ENCODE assay signal across 24 cellular contexts in genomic region chr11:69499946-69500284, GRCh38. TPM values are rescaled to one million over a fixed set of nuclear protein-coding genes. Genes with fewer than 3 reads are reported as not detected.
DNase-seq lines count a peak whose midpoint lies in the region; ATAC-seq and TF ChIP-seq lines count a peak whose summit lies in the region.
"Had no signal": no experiment of that assay in that cellular context is flagged by ENCODE, and none has a peak within 500 bp of the region (broad histone marks: within the 10 kb centered on the region; RNA-seq: fewer than 3 reads in every experiment).

No MANE protein-coding gene starts in this region.

- intact Hi-C loops in head of caudate nucleus (cut with DNase I) = no loop called here

- H3K9ac ChIP-seq in BLaER1 (no peak overlapping the region), mesendoderm (ENCODE audit: low read length) (no peak overlapping the region)

- no peak overlapping the region for H2BK120ac ChIP-seq in mesendoderm (ENCODE audit: low read depth, low read length)

- H3K27ac ChIP-seq in BLaER1 = no peak overlapping the region
- no peak overlapping the region for H3K27ac ChIP-seq in mesendoderm (ENCODE audit: low read depth, low read length)

- H3K36me3 Mint-ChIP-seq in chondrocyte (ENCODE audit: low read depth) = no peaks in the 10 kb centered on the region
- H3K36me3 Mint-ChIP-seq: CD8-positive, alpha-beta memory T cell had no signal

- no peak for TF ChIP-seq POLR2A in NB4 (IDR thresholded peaks at IDR 0.05; ENCODE audit: extremely low read depth, insufficient read length)

- H3K4me3 Mint-ChIP-seq in chondrocyte (ENCODE audit: unreplicated experiment) = no peak overlapping the region
- H3K4me3 Mint-ChIP-seq: CD8-positive, alpha-beta memory T cell; HFFc6 had no signal

- no peak overlapping the region for H2BK15ac ChIP-seq in mesendoderm (replicated peaks; ENCODE audit: low read depth)

- peak overlapping the region; percentile 7 for H3K56ac ChIP-seq in mesendoderm (ENCODE audit: low read length)

- H3K9me3 Mint-ChIP-seq in chondrocyte (ENCODE audit: low read depth) = no peaks in the 10 kb centered on the region
- H3K9me3 Mint-ChIP-seq: CD8-positive, alpha-beta memory T cell; HFFc6 had no signal

- peaks cover 3% of the 10 kb centered on the region for H3K27me3 Mint-ChIP-seq in chondrocyte (ENCODE audit: low read depth)

- H2BK5ac ChIP-seq in mesendoderm (ENCODE audit: low read length) = no peak overlapping the region

- no peak overlapping the region for H4K5ac ChIP-seq in mesendoderm (ENCODE audit: low read length)

- H3K79me2 ChIP-seq in mesendoderm (ENCODE audit: control insufficient read depth, insufficient read depth, low read length) = no peaks in the 10 kb centered on the region

- no peak overlapping the region for H3K4ac ChIP-seq in mesendoderm (ENCODE audit: low read depth, low read length)

- ATAC-seq in GM18520 (IDR thresholded peaks at IDR 0.05; ENCODE audit: unreplicated experiment) (no peak), GM18907 (IDR thresholded peaks at IDR 0.05; ENCODE audit: unreplicated experiment) (no peak)
- ATAC-seq: A549 had no signal

- no peak overlapping the region for H4K8ac ChIP-seq in mesendoderm (ENCODE audit: low read depth, low read length)

- no peak overlapping the region for H3K23ac ChIP-seq in mesendoderm (ENCODE audit: low read length)

- peaks cover 18% of the 10 kb centered on the region for H3K4me1 Mint-ChIP-seq in chondrocyte (ENCODE audit: low read depth)

- H3K79me1 ChIP-seq in mesendoderm (ENCODE audit: low read length) = no peaks in the 10 kb centered on the region

- H3K4me1 ChIP-seq in BLaER1 (peaks cover 48% of the 10 kb centered on the region), mesendoderm (ENCODE audit: control insufficient read depth, low read depth, low read length) (no peaks in the 10 kb centered on the region)

- no peak overlapping the region for H3K18ac ChIP-seq in mesendoderm (ENCODE audit: low read length)

- H3K36me3 ChIP-seq in BLaER1 (no peaks in the 10 kb centered on the region), mesendoderm (ENCODE audit: control insufficient read depth, insufficient read depth, low read length) (no peaks in the 10 kb centered on the region)
- H3K36me3 ChIP-seq: MG63 had no signal

- H3K4me2 ChIP-seq in BLaER1 (peak overlapping the region; percentile 63), mesendoderm (ENCODE audit: low read length) (no peak overlapping the region)
- H3K4me2 ChIP-seq: A549 had no signal

- no peak overlapping the region for H3K4me3 ChIP-seq in BLaER1
- no peak overlapping the region for H3K4me3 ChIP-seq in NB4 (ENCODE audit: low read depth, low read length)
- H3K4me3 ChIP-seq in mesendoderm (ENCODE audit: low read length) = no peak overlapping the region
- H3K4me3 ChIP-seq: A549, MG63 had no signal

- H3K9me3 ChIP-seq in BLaER1 = no peaks in the 10 kb centered on the region
- H3K9me3 ChIP-seq: A549, MG63 had no signal

- H2AK5ac ChIP-seq in mesendoderm (ENCODE audit: low read length) = no peak overlapping the region

- TF ChIP-seq CTCF in NB4 (IDR thresholded peaks at IDR 0.05; ENCODE audit: low read depth, low read length) (no peak), chondrocyte (IDR thresholded peaks at IDR 0.05) (no peak)

- H4K20me1 ChIP-seq in BLaER1 = no peaks in the 10 kb centered on the region

- H3K27me3 ChIP-seq in BLaER1 (no peaks in the 10 kb centered on the region), mesendoderm (ENCODE audit: insufficient read depth, low read length, poor library complexity) (no peaks in the 10 kb centered on the region)
- H3K27me3 ChIP-seq: MG63 had no signal

- DNase-seq in NB4 (ENCODE audit: low read depth) (peak; percentile 50), chondrocyte (ENCODE audit: low spot score) (peak; percentile 53), mesendoderm (no peak), head of caudate nucleus (no peak), T1000 (lab: John Stamatoyannopoulos, UW) (no peak)
- DNase-seq: HFFc6; Kasumi-1; MG63; NCI-H1092; NCI-H1436 treated with DMSO at 0.1 percent for 48 hours; NCI-H2029 treated with DMSO at 0.1 percent for 48 hours; NCI-H446 treated with DMSO at 0.1 percent for 48 hours; NCI-H748 treated with DMSO at 0.1 percent for 48 hours; NK-92 treated with Interleukin-12 subunit alpha and Interleukin-12 subunit beta, amount 100 ng/mL, for 24 hours; OCI-M1; SIG-M5 had no signal

- no peak overlapping the region for H3K27ac Mint-ChIP-seq in chondrocyte (ENCODE audit: unreplicated experiment)
- H3K27ac Mint-ChIP-seq: HFFc6 had no signal

- WGBS in mesendoderm (ENCODE audit: extremely low coverage, insufficient coverage, low lambda C conversion rate) = no CpG with 5 or more reads among the region's 9 CpGs

RNA-seq across cellular contexts. Expression of gene LINC01488, which starts 18.5 kb away (rescaled TPM):
- total RNA-seq in chondrocyte = not detected in 3 replicates
- polyA plus RNA-seq in mesendoderm (2013, experiment 1 of 2) = not detected
- not detected for polyA plus RNA-seq in mesendoderm (2013, experiment 2 of 2)
- total RNA-seq: CD8-positive, alpha-beta memory T cell; H7; HFFc6; HT-29; RPMI7951 had no signal
- polyA plus RNA-seq: CD8-positive, alpha-beta memory T cell had no signal

Comparison
In these comparisons a context has a peak if more than half of its experiments do, and no peak if none do; other contexts are left out.
1. DNase-seq: peak in NB4 (single experiment) and chondrocyte (single experiment); none in mesendoderm (single experiment), head of caudate nucleus (0 of 42) and T1000 (single experiment).